In genomic region chr16:11621539-11621919, GRCh38 we compare ENCODE assay signal across 10 cellular contexts. TPM values are rescaled to one million over a fixed set of nuclear protein-coding genes. Genes with fewer than 3 reads are reported as not detected.
DNase-seq lines count a peak whose midpoint lies in the region; ATAC-seq and TF ChIP-seq lines count a peak whose summit lies in the region.
"Had no signal": no experiment of that assay in that cellular context is flagged by ENCODE, and none has a peak within 500 bp of the region (broad histone marks: within the 10 kb centered on the region; RNA-seq: fewer than 3 reads in every experiment).

No MANE protein-coding gene starts in this region.

- CTCF ChIA-PET in T-cell (lab: Charles Lee): interaction anchor here (0.7 to 1.7 kb wide), 6 partner anchors 19 to 90 kb away, joined by 3 to 5 read pairs (median 4); no protein-coding TSS in a partner anchor

- no peaks in the 10 kb centered on the region for H3K9me3 ChIP-seq in fibroblast of lung (ENCODE audit: control insufficient read depth, insufficient read depth, low read depth, low read length)
- H3K9me3 ChIP-seq: pancreas had no signal

- peak overlapping the region; percentile 98 to 99 for H3K27ac Mint-ChIP-seq in T-cell
- H3K27ac Mint-ChIP-seq in stimulated activated effector memory CD8-positive, alpha-beta T cell treated with anti-CD3 and anti-CD28 coated beads, Interleukin-12 subunit alpha, Interleukin-12 subunit beta, amount 100 ng/mL, for 72 hours: peak overlapping the region; percentile 93

- H3K36me3 ChIP-seq in fibroblast of lung (ENCODE audit: control insufficient read depth, insufficient read depth, low read length): no peaks in the 10 kb centered on the region
- H3K36me3 ChIP-seq: brain microvascular endothelial cell, pancreas had no signal

- DNase-seq in T-cell (peak in 1 of 34 experiments; percentile 31), fibroblast of lung (ENCODE audit: low read depth in 2 of 2) (no peak), superior temporal gyrus (ENCODE audit: extremely low spot score) (no peak), CD1c-positive myeloid dendritic cell (ENCODE audit: extremely low spot score) (no peak)
- DNase-seq in stimulated activated effector memory CD8-positive, alpha-beta T cell treated with anti-CD3 and anti-CD28 coated beads, Interleukin-12 subunit alpha, Interleukin-12 subunit beta, amount 100 ng/mL, for 72 hours (ENCODE audit: low spot score in 2 of 2): peak in 1 of 2 donors; percentile 55
- DNase-seq: brain microvascular endothelial cell, NCI-H446, pancreas had no signal

- H3K4me1 ChIP-seq in fibroblast of lung (ENCODE audit: control insufficient read depth, extremely low read depth, insufficient read depth, low read length): peaks cover 8% of the 10 kb centered on the region
- H3K4me1 ChIP-seq: pancreas had no signal

- H3K36me3 Mint-ChIP-seq in T-cell: no peaks in the 10 kb centered on the region
- no peaks in the 10 kb centered on the region for H3K36me3 Mint-ChIP-seq in stimulated activated effector memory CD8-positive, alpha-beta T cell treated with anti-CD3 and anti-CD28 coated beads, Interleukin-12 subunit alpha, Interleukin-12 subunit beta, amount 100 ng/mL, for 72 hours

- H3K27me3 ChIP-seq in fibroblast of lung (ENCODE audit: control insufficient read depth, insufficient read depth, low read length): no peaks in the 10 kb centered on the region
- H3K27me3 ChIP-seq: brain microvascular endothelial cell, pancreas had no signal

- peaks cover 0 to 4% (median 4%) of the 10 kb centered on the region in 3 donors for H3K9me3 Mint-ChIP-seq in T-cell
- peaks cover 3% of the 10 kb centered on the region for H3K9me3 Mint-ChIP-seq in stimulated activated effector memory CD8-positive, alpha-beta T cell treated with anti-CD3 and anti-CD28 coated beads, Interleukin-12 subunit alpha, Interleukin-12 subunit beta, amount 100 ng/mL, for 72 hours

- peak overlapping the region; percentile 23 for H3K27ac ChIP-seq in fibroblast of lung (ENCODE audit: insufficient read depth, low read length)
- H3K27ac ChIP-seq: brain microvascular endothelial cell, pancreas had no signal

- H3K27me3 Mint-ChIP-seq in T-cell: no peaks in the 10 kb centered on the region

- peaks cover 69 to 82% (median 70%) of the 10 kb centered on the region in 3 donors for H3K4me1 Mint-ChIP-seq in T-cell
- H3K4me1 Mint-ChIP-seq in stimulated activated effector memory CD8-positive, alpha-beta T cell treated with anti-CD3 and anti-CD28 coated beads, Interleukin-12 subunit alpha, Interleukin-12 subunit beta, amount 100 ng/mL, for 72 hours: peaks cover 56% of the 10 kb centered on the region

- no peaks in the 10 kb centered on the region for H4K20me1 ChIP-seq in fibroblast of lung (ENCODE audit: control insufficient read depth, extremely low read depth, insufficient read depth, low read length)

- POLR2A ChIA-PET in T-cell (lab: Charles Lee): interaction anchor here (0.5 to 1.3 kb wide), 4 partner anchors 35 to 81 kb away, joined by 3 to 6 read pairs (median 4); no protein-coding TSS in a partner anchor

- H3K4me2 ChIP-seq in fibroblast of lung (ENCODE audit: extremely low read depth, insufficient read depth, low read length): peak overlapping the region; percentile 71

- H3K79me2 ChIP-seq in fibroblast of lung (ENCODE audit: control insufficient read depth, insufficient read depth, low read length): no peaks in the 10 kb centered on the region

- peak overlapping the region; percentile 22 for H3K4me3 ChIP-seq in GM12875 (ENCODE audit: low read depth, low read length)
- H3K4me3 ChIP-seq in fibroblast of lung (replicated peaks in 1 of 4; ENCODE audit: control extremely low read depth in 1 of 4, insufficient read depth in 1 of 4, low read depth in 3 of 4, low read length in 4 of 4): peak overlapping the region in 2 of 4 experiments; percentile 1 to 18
- H3K4me3 ChIP-seq: pancreas had no signal

- H2AFZ ChIP-seq in fibroblast of lung (ENCODE audit: low read length): peak overlapping the region; percentile 52

- TF ChIP-seq CTCF in GM12875 (IDR thresholded peaks at IDR 0.05; ENCODE audit: borderline replicate concordance, insufficient read depth, low read depth, low read length): no peak
- TF ChIP-seq CTCF in fibroblast of lung (conservative IDR thresholded peaks at IDR 0.05 in 1 of 2, IDR thresholded peaks at IDR 0.05 in 1 of 2; ENCODE audit: low read depth in 1 of 2, low read length in 2 of 2): no peak

- H3K9ac ChIP-seq in fibroblast of lung (ENCODE audit: insufficient read depth, low read length): no peak overlapping the region

- ATAC-seq in T-cell (replicated peaks in 1 of 4) (peak in 1 of 4 experiments; percentile 5), HG02678 (IDR thresholded peaks at IDR 0.05; ENCODE audit: unreplicated experiment) (no peak)
- ATAC-seq in stimulated activated effector memory CD8-positive, alpha-beta T cell treated with anti-CD3 and anti-CD28 coated beads, Interleukin-12 subunit alpha, Interleukin-12 subunit beta, amount 100 ng/mL, for 72 hours: no peak
- ATAC-seq: pancreas had no signal

- H3K4me3 Mint-ChIP-seq in T-cell: peak overlapping the region; percentile 71 to 91 (median 73)
- peak overlapping the region; percentile 78 for H3K4me3 Mint-ChIP-seq in stimulated activated effector memory CD8-positive, alpha-beta T cell treated with anti-CD3 and anti-CD28 coated beads, Interleukin-12 subunit alpha, Interleukin-12 subunit beta, amount 100 ng/mL, for 72 hours

RNA-seq across cellular contexts. Expression of gene LITAF, which starts 34.8 kb away (rescaled TPM):
- total RNA-seq in T-cell (100 to 1,000 TPM; 150 to 256 (median 161) TPM), fibroblast of lung (70.9 and 79.6 TPM in 2 replicates)
- 128 and 162 TPM in 2 replicates for polyA plus RNA-seq in fibroblast of lung
- 108 and 157 TPM in 2 replicates for polyA plus RNA-seq in fibroblast of lung (2012)
- polyA minus RNA-seq in fibroblast of lung (ENCODE audit: low replicate concordance): 291 and 341 TPM in 2 replicates

RNA-seq across cellular contexts. Expression of gene SNN, which starts 46.7 kb away (rescaled TPM):
- 10 to 100 TPM; 17.4 to 56.2 (median 22.7) TPM for total RNA-seq in T-cell
- 19.3 and 24.9 TPM in 2 replicates for total RNA-seq in fibroblast of lung
- 17.5 and 19.8 TPM in 2 replicates for polyA plus RNA-seq in fibroblast of lung
- 14.9 and 19.2 TPM in 2 replicates for polyA plus RNA-seq in fibroblast of lung (2012)
- polyA minus RNA-seq in fibroblast of lung (ENCODE audit: low replicate concordance): 10.9 and 16.5 TPM in 2 replicates
